16 cellular contexts compared by ENCODE assay signal in the genomic region with DNA sequence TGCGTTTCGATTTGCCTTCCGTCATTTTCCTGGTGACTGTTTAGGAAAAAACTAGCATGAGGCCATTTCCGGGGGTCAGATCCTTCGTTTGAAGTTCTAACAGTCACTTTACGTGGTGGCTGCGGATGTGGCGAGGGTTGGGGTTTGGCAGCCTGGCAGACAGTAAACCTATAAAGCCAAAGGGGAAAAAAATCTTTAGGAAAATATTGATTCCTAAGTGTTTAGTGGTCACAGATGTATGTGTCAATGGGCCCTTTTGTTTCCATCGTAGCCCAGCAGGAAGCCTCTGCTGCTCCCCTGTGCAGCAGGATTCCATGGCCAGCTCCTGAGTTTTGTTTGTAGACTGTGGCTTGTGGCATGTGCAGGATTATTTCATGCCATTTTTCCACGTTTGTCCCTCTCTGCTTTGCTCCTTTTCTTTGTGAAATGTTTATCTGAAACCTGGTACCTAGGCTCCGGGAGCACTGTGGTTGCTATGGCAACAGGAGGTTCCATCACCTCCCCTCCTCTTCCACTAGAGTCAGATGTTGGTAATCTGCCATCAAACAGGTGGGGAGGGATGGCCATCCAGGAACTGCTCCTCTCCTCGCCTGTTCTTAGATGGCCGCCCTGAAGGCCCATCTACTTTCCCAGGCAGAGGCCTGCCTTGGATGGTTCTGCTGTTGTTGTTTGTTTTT.
A peak's percentile ranks its signal among the peaks of the same experiment; 100 is the strongest.
DNase-seq lines count a peak whose midpoint lies in the region; ATAC-seq and TF ChIP-seq lines count a peak whose summit lies in the region.
"Had no signal": no experiment of that assay in that cellular context is flagged by ENCODE, and none has a peak within 500 bp of the region (broad histone marks: within the 10 kb centered on the region; RNA-seq: fewer than 3 reads in every experiment).

No MANE protein-coding gene starts in this region.

- no peak for TF ChIP-seq EP300 in SK-N-SH (IDR thresholded peaks at IDR 0.05; ENCODE audit: borderline replicate concordance in 1 of 2, low read depth in 1 of 2, low read length in 1 of 2)

- no peaks in the 10 kb centered on the region for H3K27me3 ChIP-seq in SK-N-SH (ENCODE audit: insufficient read depth)
- H3K27me3 ChIP-seq in fibroblast of lung (ENCODE audit: control insufficient read depth, insufficient read depth, low read length): no peaks in the 10 kb centered on the region
- H3K27me3 ChIP-seq: sigmoid colon had no signal

- no peaks in the 10 kb centered on the region for H3K9me3 Mint-ChIP-seq in activated CD8-positive, alpha-beta T cell treated with anti-CD3 and anti-CD28 coated beads for 36 hours
- H3K9me3 Mint-ChIP-seq: activated CD4-positive, alpha-beta memory T cell treated with anti-CD3 and anti-CD28 coated beads, Interleukin-2, amount 10 ng/mL, durations not matched to agents 7 days and 5 days; dendritic cell treated with granulocyte-macrophage colony-stimulating factor and Interleukin-4, amounts not matched to agents 40 ng/mL and 50 ng/mL, for 4 days; T-helper 1 cell treated with Interleukin-12 subunit alpha and Interleukin-12 subunit beta and Interleukin-4 antibody, amounts not matched to agents 30 μg/mL and 1 μg/mL, for 36 hours had no signal

- H3K4me1 ChIP-seq in SK-N-SH (ENCODE audit: control insufficient read depth in 1 of 2, insufficient read depth in 2 of 2, low read depth in 1 of 2, low read length in 1 of 2): peaks cover 7 to 52% of the 10 kb centered on the region in 2 experiments
- peaks cover 10% of the 10 kb centered on the region for H3K4me1 ChIP-seq in fibroblast of lung (ENCODE audit: control insufficient read depth, extremely low read depth, insufficient read depth, low read length)

- H2AFZ ChIP-seq in SK-N-SH (ENCODE audit: low read depth) (no peak overlapping the region), fibroblast of lung (ENCODE audit: low read length) (no peak overlapping the region)

- H3K4me3 Mint-ChIP-seq in activated CD8-positive, alpha-beta T cell treated with anti-CD3 and anti-CD28 coated beads for 36 hours: no peak overlapping the region
- H3K4me3 Mint-ChIP-seq in T-helper 17 cell: no peak overlapping the region
- H3K4me3 Mint-ChIP-seq: activated CD4-positive, alpha-beta memory T cell treated with anti-CD3 and anti-CD28 coated beads, Interleukin-2, amount 10 ng/mL, durations not matched to agents 7 days and 5 days; dendritic cell treated with granulocyte-macrophage colony-stimulating factor and Interleukin-4, amounts not matched to agents 40 ng/mL and 50 ng/mL, for 4 days; T-helper 1 cell treated with Interleukin-12 subunit alpha and Interleukin-12 subunit beta and Interleukin-4 antibody, amounts not matched to agents 30 μg/mL and 1 μg/mL, for 36 hours had no signal

- POLR2A ChIA-PET in SK-N-SH (lab: Yijun Ruan, JAX): interaction anchor here (1.0 kb wide), 1 partner anchor 20 kb away, joined by 3 read pairs; no protein-coding TSS in a partner anchor
- POLR2A ChIA-PET in activated CD8-positive, alpha-beta T cell treated with anti-CD3 and anti-CD28 coated beads for 36 hours (lab: Charles Lee): no interaction called here

- CTCF ChIA-PET in SK-N-SH (lab: Yijun Ruan, JAX): interaction anchor here (1.1 kb wide), 1 partner anchor 145 kb away, joined by 3 read pairs; no protein-coding TSS in a partner anchor
- CTCF ChIA-PET in activated CD8-positive, alpha-beta T cell treated with anti-CD3 and anti-CD28 coated beads for 36 hours (lab: Charles Lee): no interaction called here

- intact Hi-C loops in activated CD8-positive, alpha-beta T cell treated with anti-CD3 and anti-CD28 coated beads for 36 hours (cut with micrococcal nuclease): no loop called here

- H3K4me2 ChIP-seq in SK-N-SH (no peak overlapping the region), fibroblast of lung (ENCODE audit: extremely low read depth, insufficient read depth, low read length) (no peak overlapping the region)

- WGBS in SK-N-SH (ENCODE audit: low lambda C conversion rate): 90% methylated on average over 13 of the region's 13 CpGs

- H3K36me3 ChIP-seq in SK-N-SH (replicated peaks in 1 of 2; ENCODE audit: control insufficient read depth in 1 of 2, insufficient read depth in 2 of 2, low read length in 1 of 2) (peaks cover 0 to 6% of the 10 kb centered on the region in 2 experiments), fibroblast of lung (ENCODE audit: control insufficient read depth, insufficient read depth, low read length) (no peaks in the 10 kb centered on the region)
- H3K36me3 ChIP-seq: sigmoid colon, thoracic aorta had no signal

- no peak overlapping the region for H3K27ac Mint-ChIP-seq in activated CD8-positive, alpha-beta T cell treated with anti-CD3 and anti-CD28 coated beads for 36 hours
- no peak overlapping the region for H3K27ac Mint-ChIP-seq in T-helper 17 cell
- H3K27ac Mint-ChIP-seq: activated CD4-positive, alpha-beta memory T cell treated with anti-CD3 and anti-CD28 coated beads, Interleukin-2, amount 10 ng/mL, durations not matched to agents 7 days and 5 days; dendritic cell treated with granulocyte-macrophage colony-stimulating factor and Interleukin-4, amounts not matched to agents 40 ng/mL and 50 ng/mL, for 4 days; T-helper 1 cell treated with Interleukin-12 subunit alpha and Interleukin-12 subunit beta and Interleukin-4 antibody, amounts not matched to agents 30 μg/mL and 1 μg/mL, for 36 hours had no signal

- no peak for TF ChIP-seq CTCF in SK-N-SH (IDR thresholded peaks at IDR 0.05)
- TF ChIP-seq CTCF in fibroblast of lung (conservative IDR thresholded peaks at IDR 0.05 in 1 of 2, IDR thresholded peaks at IDR 0.05 in 1 of 2; ENCODE audit: low read depth in 1 of 2, low read length in 2 of 2): no peak
- TF ChIP-seq CTCF in activated CD8-positive, alpha-beta T cell treated with anti-CD3 and anti-CD28 coated beads for 36 hours (IDR thresholded peaks at IDR 0.05): no peak

- TF ChIP-seq RAD21 in SK-N-SH (IDR thresholded peaks at IDR 0.05; ENCODE audit: low read length): no peak

- H3K9me3 ChIP-seq in SK-N-SH: no peaks in the 10 kb centered on the region
- no peaks in the 10 kb centered on the region for H3K9me3 ChIP-seq in fibroblast of lung (ENCODE audit: control insufficient read depth, insufficient read depth, low read depth, low read length)
- H3K9me3 ChIP-seq in T-helper 17 cell (ENCODE audit: control insufficient read depth, low read length, poor library complexity, severe bottlenecking): no peaks in the 10 kb centered on the region
- H3K9me3 ChIP-seq: sigmoid colon, thoracic aorta had no signal

- DNase-seq in SK-N-SH (peak; percentile 54), fibroblast of lung (ENCODE audit: low read depth in 2 of 2) (peak in 1 of 2 donors; percentile 89), T-helper 17 cell (no peak)
- no peak for DNase-seq in activated CD8-positive, alpha-beta T cell treated with anti-CD3 and anti-CD28 coated beads for 36 hours
- DNase-seq: activated CD4-positive, alpha-beta memory T cell treated with anti-CD3 and anti-CD28 coated beads, Interleukin-2, amount 10 ng/mL, durations not matched to agents 7 days and 5 days; hippocampal formation; MV-4-11; NK-92 treated with Interleukin-12 subunit alpha and Interleukin-12 subunit beta, amount 100 ng/mL, for 24 hours; sigmoid colon had no signal

- peaks cover 5% of the 10 kb centered on the region for H3K36me3 Mint-ChIP-seq in activated CD8-positive, alpha-beta T cell treated with anti-CD3 and anti-CD28 coated beads for 36 hours (ENCODE audit: low read depth)
- peaks cover 6% of the 10 kb centered on the region for H3K36me3 Mint-ChIP-seq in T-helper 17 cell (ENCODE audit: low read depth)

- H3K4me3 ChIP-seq in SK-N-SH (ENCODE audit: low read depth in 2 of 2, low read length in 1 of 2) (no peak overlapping the region; a peak in 1 of 4 replicates), fibroblast of lung (replicated peaks in 1 of 4; ENCODE audit: control extremely low read depth in 1 of 4, insufficient read depth in 1 of 4, low read depth in 3 of 4, low read length in 4 of 4) (no peak overlapping the region)
- H3K4me3 ChIP-seq: sigmoid colon, thoracic aorta had no signal

- H3K9ac ChIP-seq in SK-N-SH (no peak overlapping the region), fibroblast of lung (ENCODE audit: insufficient read depth, low read length) (no peak overlapping the region)

- no peaks in the 10 kb centered on the region for H3K4me1 Mint-ChIP-seq in activated CD8-positive, alpha-beta T cell treated with anti-CD3 and anti-CD28 coated beads for 36 hours (ENCODE audit: low read depth)
- H3K4me1 Mint-ChIP-seq in T-helper 17 cell: peaks cover 2% of the 10 kb centered on the region
- H3K4me1 Mint-ChIP-seq: activated CD4-positive, alpha-beta memory T cell treated with anti-CD3 and anti-CD28 coated beads, Interleukin-2, amount 10 ng/mL, durations not matched to agents 7 days and 5 days had no signal

- H4K20me1 ChIP-seq in SK-N-SH (ENCODE audit: insufficient read depth): no peaks in the 10 kb centered on the region
- H4K20me1 ChIP-seq in fibroblast of lung (ENCODE audit: control insufficient read depth, extremely low read depth, insufficient read depth, low read length): no peaks in the 10 kb centered on the region

- H3K79me2 ChIP-seq in SK-N-SH (ENCODE audit: insufficient read depth) (peaks cover 12% of the 10 kb centered on the region; the same call in 1 of the 2 replicates), fibroblast of lung (ENCODE audit: control insufficient read depth, insufficient read depth, low read length) (no peaks in the 10 kb centered on the region)

- no peak for ATAC-seq in SK-N-SH treated with all-trans-retinoic acid at 6 μM for 48 hours
- ATAC-seq in GM19467 (IDR thresholded peaks at IDR 0.05; ENCODE audit: unreplicated experiment): no peak
- no peak for ATAC-seq in activated CD8-positive, alpha-beta T cell treated with anti-CD3 and anti-CD28 coated beads for 36 hours
- ATAC-seq in T-helper 17 cell: no peak

- H3F3A ChIP-seq in SK-N-SH (replicated peaks; ENCODE audit: insufficient read depth): peaks cover 4% of the 10 kb centered on the region

- H3K27ac ChIP-seq in SK-N-SH (ENCODE audit: low read depth in 2 of 2, low read length in 1 of 2) (peak overlapping the region in 1 of 2 experiments; percentile 91; a peak in 2 of 4 replicates), angular gyrus (ENCODE audit: low read depth, low read length) (peak overlapping the region; percentile 19), fibroblast of lung (ENCODE audit: insufficient read depth, low read length) (peak overlapping the region; percentile 13), temporal lobe (ENCODE audit: low read depth, low read length) (peak overlapping the region; percentile 70)
- H3K27ac ChIP-seq: thoracic aorta had no signal

- no peaks in the 10 kb centered on the region for H3K27me3 Mint-ChIP-seq in activated CD8-positive, alpha-beta T cell treated with anti-CD3 and anti-CD28 coated beads for 36 hours
- no peaks in the 10 kb centered on the region for H3K27me3 Mint-ChIP-seq in T-helper 17 cell
- H3K27me3 Mint-ChIP-seq: activated CD4-positive, alpha-beta memory T cell treated with anti-CD3 and anti-CD28 coated beads, Interleukin-2, amount 10 ng/mL, durations not matched to agents 7 days and 5 days; dendritic cell treated with granulocyte-macrophage colony-stimulating factor and Interleukin-4, amounts not matched to agents 40 ng/mL and 50 ng/mL, for 4 days had no signal

- no peaks in the 10 kb centered on the region for H3K9me2 ChIP-seq in SK-N-SH
